Comparison of ENCODE assay signal across 10 cellular contexts in the genomic region with DNA sequence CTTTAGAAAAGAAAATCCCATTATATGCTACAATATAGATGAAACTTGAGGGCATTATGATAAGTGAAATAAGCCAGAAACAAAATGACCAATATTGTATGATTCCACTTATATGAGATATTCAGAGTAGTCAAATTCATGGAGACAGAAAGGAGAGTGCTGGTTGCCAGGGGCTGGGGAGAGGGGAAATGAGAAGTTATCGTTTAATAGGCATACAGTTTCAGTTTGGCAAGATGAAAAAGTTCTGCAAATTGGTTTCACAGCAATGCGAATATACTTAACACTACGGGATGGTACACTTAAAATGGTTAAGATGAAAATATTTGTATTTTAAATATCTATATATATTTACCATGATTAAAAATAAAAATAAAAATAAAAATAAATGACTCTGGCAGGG. TPM values are rescaled to one million over a fixed set of nuclear protein-coding genes. Genes with fewer than 3 reads are reported as not detected.
DNase-seq lines count a peak whose midpoint lies in the region; ATAC-seq and TF ChIP-seq lines count a peak whose summit lies in the region.
"Had no signal": no experiment of that assay in that cellular context is flagged by ENCODE, and none has a peak within 500 bp of the region (broad histone marks: within the 10 kb centered on the region; RNA-seq: fewer than 3 reads in every experiment).

No MANE protein-coding gene starts in this region.

- no peak overlapping the region for H3K9ac ChIP-seq in HCT116 (ENCODE audit: low read length)

- no peaks in the 10 kb centered on the region for H3K27me3 ChIP-seq in HCT116 (ENCODE audit: insufficient read depth, low read length)

- no peaks in the 10 kb centered on the region for H4K20me1 ChIP-seq in HCT116 (ENCODE audit: insufficient read depth)

- H3K4me2 ChIP-seq in HCT116 (ENCODE audit: low read length): peak overlapping the region; percentile 94

- intact Hi-C loops in HCT116 (cut with micrococcal nuclease): no loop called here

- no peak overlapping the region for H3K4me3 ChIP-seq in HCT116 (replicated peaks in 1 of 2; ENCODE audit: low read depth in 1 of 2, low read length in 2 of 2)

- H3K9me3 Mint-ChIP-seq in activated naive CD4-positive, alpha-beta T cell treated with anti-CD3 and anti-CD28 coated beads, Interleukin-2, amount 50 U/mL, for 24 hours: no peaks in the 10 kb centered on the region
- peaks cover 10% of the 10 kb centered on the region for H3K9me3 Mint-ChIP-seq in activated CD4-positive, alpha-beta memory T cell treated with anti-CD3 and anti-CD28 coated beads, Interleukin-2, amount 10 ng/mL, durations not matched to agents 7 days and 5 days

- peaks cover 0 to 6% of the 10 kb centered on the region in 2 experiments; a peak in 1 of 4 replicates for H3K9me3 ChIP-seq in HCT116 (ENCODE audit: control insufficient read depth in 1 of 2, insufficient read depth in 1 of 2, low read depth in 1 of 2, low read length in 2 of 2)

- no peaks in the 10 kb centered on the region for H3K27me3 Mint-ChIP-seq in activated naive CD4-positive, alpha-beta T cell treated with anti-CD3 and anti-CD28 coated beads, Interleukin-2, amount 50 U/mL, for 24 hours
- no peaks in the 10 kb centered on the region for H3K27me3 Mint-ChIP-seq in activated CD4-positive, alpha-beta memory T cell treated with anti-CD3 and anti-CD28 coated beads, Interleukin-2, amount 10 ng/mL, durations not matched to agents 7 days and 5 days

- no peaks in the 10 kb centered on the region for H3K79me2 ChIP-seq in HCT116 (ENCODE audit: insufficient read depth, low read length)

- H3K4me1 ChIP-seq in HCT116 (ENCODE audit: control insufficient read depth in 1 of 2, insufficient read depth in 2 of 2, low read length in 2 of 2): peaks cover 17 to 28% of the 10 kb centered on the region in 2 experiments; a peak in 3 of 4 replicates

- RAD21 ChIA-PET in HCT116 (lab: Charles Lee; ENCODE audit: low non-redundant PET in 1 of 2, low total read pairs in 2 of 2, uncharacterized antibody in 2 of 2, unreplicated experiment in 2 of 2): interaction anchor here in 1 of 2 experiments (0.6 kb wide), 1 partner anchor 444 kb away, joined by 4 read pairs; no protein-coding TSS in a partner anchor

- H3K36me3 Mint-ChIP-seq in activated naive CD4-positive, alpha-beta T cell treated with anti-CD3 and anti-CD28 coated beads, Interleukin-2, amount 50 U/mL, for 24 hours: peaks cover 3% of the 10 kb centered on the region
- peaks cover 24% of the 10 kb centered on the region for H3K36me3 Mint-ChIP-seq in activated CD4-positive, alpha-beta memory T cell treated with anti-CD3 and anti-CD28 coated beads, Interleukin-2, amount 10 ng/mL, durations not matched to agents 7 days and 5 days (ENCODE audit: low read depth)

- ATAC-seq in HCT116 (no peak), GM21381 (IDR thresholded peaks at IDR 0.05; ENCODE audit: unreplicated experiment) (no peak), GM18498 (IDR thresholded peaks at IDR 0.05; ENCODE audit: unreplicated experiment) (no peak), HG03135 (IDR thresholded peaks at IDR 0.05; ENCODE audit: unreplicated experiment) (no peak)

- BruUV-seq in HCT116 (replicated peaks; lab: Mats Ljungman, UMichigan): TSS peak; percentile 45

- no peaks in the 10 kb centered on the region for H3K9me2 ChIP-seq in HCT116 (ENCODE audit: insufficient read depth)

- POLR2A ChIA-PET in HCT116 (lab: Charles Lee): interaction anchor here (1.3 kb wide), 1 partner anchor 10 kb away, joined by 3 read pairs; no protein-coding TSS in a partner anchor
- POLR2A ChIA-PET in activated CD4-positive, alpha-beta memory T cell treated with anti-CD3 and anti-CD28 coated beads, Interleukin-2, amount 10 ng/mL, durations not matched to agents 7 days and 5 days (lab: Charles Lee): interaction anchor here (2.1 to 2.8 kb wide), 3 partner anchors 18 to 103 kb away, joined by 7 to 17 read pairs (median 10); a partner anchor contains a TSS

- peak overlapping the region; percentile 35 for H3K4me3 Mint-ChIP-seq in activated naive CD4-positive, alpha-beta T cell treated with anti-CD3 and anti-CD28 coated beads, Interleukin-2, amount 50 U/mL, for 24 hours
- peak overlapping the region; percentile 84 for H3K4me3 Mint-ChIP-seq in activated CD4-positive, alpha-beta memory T cell treated with anti-CD3 and anti-CD28 coated beads, Interleukin-2, amount 10 ng/mL, durations not matched to agents 7 days and 5 days

- peak overlapping the region; percentile 42 for H2AFZ ChIP-seq in HCT116 (ENCODE audit: low read depth, low read length, poor library complexity, severe bottlenecking)

- TF ChIP-seq POLR2A in HCT116 (IDR thresholded peaks at IDR 0.05; ENCODE audit: borderline replicate concordance, extremely low read depth, insufficient read depth, insufficient read length): no peak

- no peak for TF ChIP-seq RAD21 in HCT116 (IDR thresholded peaks at IDR 0.05; ENCODE audit: low read depth)

- H3K4me1 Mint-ChIP-seq in activated naive CD4-positive, alpha-beta T cell treated with anti-CD3 and anti-CD28 coated beads, Interleukin-2, amount 50 U/mL, for 24 hours: peaks cover 15% of the 10 kb centered on the region
- peaks cover 42% of the 10 kb centered on the region for H3K4me1 Mint-ChIP-seq in activated CD4-positive, alpha-beta memory T cell treated with anti-CD3 and anti-CD28 coated beads, Interleukin-2, amount 10 ng/mL, durations not matched to agents 7 days and 5 days

- H3K27ac ChIP-seq in HCT116 (ENCODE audit: low read depth, low read length): peak overlapping the region; percentile 73; the same call in 1 of the 2 replicates

- CTCF ChIA-PET in HCT116 (lab: Charles Lee): no interaction called here
- CTCF ChIA-PET in activated CD4-positive, alpha-beta memory T cell treated with anti-CD3 and anti-CD28 coated beads, Interleukin-2, amount 10 ng/mL, durations not matched to agents 7 days and 5 days (lab: Charles Lee): interaction anchor here (0.8 kb wide), 1 partner anchor 12 kb away, joined by 3 read pairs; no protein-coding TSS in a partner anchor

- H3K27ac Mint-ChIP-seq in activated naive CD4-positive, alpha-beta T cell treated with anti-CD3 and anti-CD28 coated beads, Interleukin-2, amount 50 U/mL, for 24 hours: peak overlapping the region; percentile 10
- H3K27ac Mint-ChIP-seq in activated CD4-positive, alpha-beta memory T cell treated with anti-CD3 and anti-CD28 coated beads, Interleukin-2, amount 10 ng/mL, durations not matched to agents 7 days and 5 days: peak overlapping the region; percentile 90

- TF ChIP-seq CTCF in HCT116 (IDR thresholded peaks at IDR 0.05 in 2 of 3, conservative IDR thresholded peaks at IDR 0.05 in 1 of 3; ENCODE audit: borderline replicate concordance in 1 of 3, insufficient read depth in 1 of 3, low read depth in 2 of 3, low read length in 2 of 3): no peak

- H3K36me3 ChIP-seq in HCT116 (ENCODE audit: control insufficient read depth in 1 of 2, insufficient read depth in 2 of 2, low read length in 2 of 2): no peaks in the 10 kb centered on the region

- DNase-seq in activated naive CD4-positive, alpha-beta T cell treated with anti-CD3 and anti-CD28 coated beads, Interleukin-2, amount 50 U/mL, for 16 hours: no peak
- DNase-seq in HCT116 (ENCODE audit: low read depth, low spot score): no peak
- no peak for DNase-seq in activated CD4-positive, alpha-beta memory T cell treated with anti-CD3 and anti-CD28 coated beads, Interleukin-2, amount 10 ng/mL, durations not matched to agents 7 days and 5 days
- DNase-seq in kidney glomerular epithelial cell (lab: John Stamatoyannopoulos, UW): no peak
- DNase-seq: activated gamma-delta T cell, NCI-H2029 treated with DMSO at 0.1 percent for 48 hours had no signal

TF ChIP-seq in HCT116, 20 proteins besides CTCF, POLR2A, EP300 and RAD21:
- TF ChIP-seq SIN3A (IDR thresholded peaks at IDR 0.05; ENCODE audit: low read depth): no peak
- no peak for TF ChIP-seq EZH2phosphoT487 (IDR thresholded peaks at IDR 0.05; ENCODE audit: borderline replicate concordance)
- no peak for TF ChIP-seq ELF1 (IDR thresholded peaks at IDR 0.05; ENCODE audit: borderline replicate concordance, low read depth)
- no peak for TF ChIP-seq EGR1 (IDR thresholded peaks at IDR 0.05; ENCODE audit: low read depth)
- TF ChIP-seq, protein P1, sequence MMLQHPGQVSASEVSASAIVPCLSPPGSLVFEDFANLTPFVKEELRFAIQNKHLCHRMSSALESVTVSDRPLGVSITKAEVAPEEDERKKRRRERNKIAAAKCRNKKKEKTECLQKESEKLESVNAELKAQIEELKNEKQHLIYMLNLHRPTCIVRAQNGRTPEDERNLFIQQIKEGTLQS (IDR thresholded peaks at IDR 0.05): no peak
- TF ChIP-seq, protein P2, sequence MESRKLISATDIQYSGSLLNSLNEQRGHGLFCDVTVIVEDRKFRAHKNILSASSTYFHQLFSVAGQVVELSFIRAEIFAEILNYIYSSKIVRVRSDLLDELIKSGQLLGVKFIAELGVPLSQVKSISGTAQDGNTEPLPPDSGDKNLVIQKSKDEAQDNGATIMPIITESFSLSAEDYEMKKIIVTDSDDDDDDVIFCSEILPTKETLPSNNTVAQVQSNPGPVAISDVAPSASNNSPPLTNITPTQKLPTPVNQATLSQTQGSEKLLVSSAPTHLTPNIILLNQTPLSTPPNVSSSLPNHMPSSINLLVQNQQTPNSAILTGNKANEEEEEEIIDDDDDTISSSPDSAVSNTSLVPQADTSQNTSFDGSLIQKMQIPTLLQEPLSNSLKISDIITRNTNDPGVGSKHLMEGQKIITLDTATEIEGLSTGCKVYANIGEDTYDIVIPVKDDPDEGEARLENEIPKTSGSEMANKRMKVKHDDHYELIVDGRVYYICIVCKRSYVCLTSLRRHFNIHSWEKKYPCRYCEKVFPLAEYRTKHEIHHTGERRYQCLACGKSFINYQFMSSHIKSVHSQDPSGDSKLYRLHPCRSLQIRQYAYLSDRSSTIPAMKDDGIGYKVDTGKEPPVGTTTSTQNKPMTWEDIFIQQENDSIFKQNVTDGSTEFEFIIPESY (IDR thresholded peaks at IDR 0.05; ENCODE audit: extremely low read depth, insufficient replicate concordance, low read length): no peak

RNA-seq across cellular contexts. Expression of a gene that starts 31.1 kb away (rescaled TPM):
- 131 TPM for total RNA-seq in HCT116 (2021; ENCODE audit: unreplicated experiment)
- 36.4 and 47.0 TPM in 2 replicates for polyA plus RNA-seq in HCT116 (2012)
- 10 to 100 TPM; 53.5 to 54.4 TPM for total RNA-seq in activated CD4-positive, alpha-beta memory T cell treated with anti-CD3 and anti-CD28 coated beads, Interleukin-2, amount 10 ng/mL, durations not matched to agents 7 days and 5 days
